16 cellular contexts compared by ENCODE assay signal in genomic region chr10:50567384-50567783, GRCh38. TPM values are rescaled to one million over a fixed set of nuclear protein-coding genes. Genes with fewer than 3 reads are reported as not detected.
DNase-seq lines count a peak whose midpoint lies in the region; ATAC-seq, FAIRE-seq and TF ChIP-seq lines count a peak whose summit lies in the region.
"Had no signal": no experiment of that assay in that cellular context is flagged by ENCODE, and none has a peak within 500 bp of the region (broad histone marks: within the 10 kb centered on the region; RNA-seq: fewer than 3 reads in every experiment).

No MANE protein-coding gene starts in this region.

- no peak overlapping the region for H3K9ac ChIP-seq in colonic mucosa (ENCODE audit: low read depth in 2 of 2, low read length in 2 of 2)

- H3K27ac ChIP-seq in left lung = no peak overlapping the region
- no peak overlapping the region for H3K27ac ChIP-seq in colonic mucosa
- H3K27ac ChIP-seq: gastrocnemius medialis had no signal

- H3K4me3 ChIP-seq in left lung = no peak overlapping the region
- no peak overlapping the region for H3K4me3 ChIP-seq in colonic mucosa
- H3K4me3 ChIP-seq: gastrocnemius medialis, HAP-1, smooth muscle cell had no signal

- intact Hi-C loops in left lung (cut with DNase I) (no loop called here), colonic mucosa (cut with DNase I) (no loop called here)

- TF ChIP-seq CTCF in left lung (IDR thresholded peaks at IDR 0.05) (no peak), colonic mucosa (IDR thresholded peaks at IDR 0.05) (no peak)

- H3K9me3 ChIP-seq in left lung = no peaks in the 10 kb centered on the region
- no peaks in the 10 kb centered on the region for H3K9me3 ChIP-seq in colonic mucosa
- H3K9me3 ChIP-seq: gastrocnemius medialis, HAP-1 had no signal

- H3K4me1 ChIP-seq in left lung (no peaks in the 10 kb centered on the region), colonic mucosa (no peaks in the 10 kb centered on the region)

- DNase-seq in DMS153 treated with DMSO at 0.1 percent for 48 hours (lab: John Stamatoyannopoulos, UW; ENCODE audit: unreplicated experiment) = peak; percentile 54
- DNase-seq in NCI-H1092 treated with DMSO at 0.1 percent for 48 hours (lab: John Stamatoyannopoulos, UW) = peak; percentile 63
- DNase-seq in NCI-H774 (lab: John Stamatoyannopoulos, UW) = peak; percentile 75
- DNase-seq in left lung = peak in 1 of 2 donors; percentile 39
- DNase-seq in colonic mucosa = no peak
- no peak for DNase-seq in urothelium cell line (ENCODE audit: low spot score)
- DNase-seq: activated CD8-positive, alpha-beta memory T cell treated with anti-CD3 and anti-CD28 coated beads for 24 hours; amniotic stem cell; gastrocnemius medialis; IMR-90; NCI-H1048; OCI-M1 had no signal

- H3K27me3 ChIP-seq in left lung (no peaks in the 10 kb centered on the region), colonic mucosa (no peaks in the 10 kb centered on the region)
- H3K27me3 ChIP-seq: gastrocnemius medialis had no signal

- no peak for FAIRE-seq in urothelium cell line (lab: Jason Lieb, UNC)

- ATAC-seq in left lung (peak; percentile 32), GM18498 (IDR thresholded peaks at IDR 0.05; ENCODE audit: unreplicated experiment) (no peak), HG03097 (IDR thresholded peaks at IDR 0.05; ENCODE audit: low FRiP score, unreplicated experiment) (no peak)
- ATAC-seq: gastrocnemius medialis had no signal

- H3K36me3 ChIP-seq in left lung (no peaks in the 10 kb centered on the region), colonic mucosa (no peaks in the 10 kb centered on the region)
- H3K36me3 ChIP-seq: gastrocnemius medialis, HAP-1 had no signal

RNA-seq across cellular contexts. Expression of gene SGMS1, which starts 56.4 kb away (rescaled TPM):
- 10 to 100 TPM; 47.0 to 54.0 TPM for total RNA-seq in left lung
- total RNA-seq in colonic mucosa = 10 to 100 TPM; 19.4 to 19.5 TPM

Comparison
In these comparisons a context has a peak if more than half of its experiments do, and no peak if none do; other contexts are left out.
1. DNase-seq: peak in DMS153 treated with DMSO at 0.1 percent for 48 hours (single experiment), NCI-H1092 treated with DMSO at 0.1 percent for 48 hours (single experiment) and NCI-H774 (single experiment); none in colonic mucosa (single experiment) and urothelium cell line (single experiment).